Comparison of ENCODE assay signal across 8 cellular contexts in the genomic region with DNA sequence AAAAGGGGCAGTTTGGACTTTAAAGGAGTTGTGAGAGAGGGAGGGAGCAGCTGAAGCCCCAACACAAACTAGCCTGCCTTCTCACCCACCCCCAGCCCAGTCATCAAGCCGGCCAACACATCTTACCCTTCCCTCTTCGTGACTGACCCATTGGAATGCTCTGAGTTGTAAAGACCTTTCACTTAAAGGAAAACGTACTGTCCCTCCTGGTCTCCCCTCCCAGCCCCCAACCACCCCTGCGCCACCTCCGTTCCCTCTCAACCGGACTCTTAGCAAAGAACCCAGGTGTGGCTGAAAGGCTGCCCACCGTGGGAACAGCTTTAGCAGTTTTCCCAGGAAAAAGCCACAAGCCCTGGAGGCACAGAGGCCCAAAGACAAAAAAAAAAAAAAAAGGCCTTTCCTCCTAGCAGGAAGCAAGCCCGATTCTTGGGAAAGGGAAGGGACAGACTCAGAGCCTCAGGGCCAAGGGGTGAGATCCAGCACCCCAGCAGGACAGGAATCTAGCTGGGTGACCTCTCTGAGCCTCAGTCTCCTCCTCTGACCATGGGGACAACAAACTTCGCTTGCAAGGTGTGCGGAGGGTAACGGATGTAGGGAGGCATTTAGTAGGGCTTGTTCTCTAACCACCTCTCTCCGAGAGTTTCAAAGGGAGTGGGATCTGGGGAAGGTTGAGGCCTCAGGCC. TPM values are rescaled to one million over a fixed set of nuclear protein-coding genes. Genes with fewer than 3 reads are reported as not detected.
DNase-seq lines count a peak whose midpoint lies in the region; ATAC-seq, FAIRE-seq and TF ChIP-seq lines count a peak whose summit lies in the region.

No MANE protein-coding gene starts in this region.

- H3K4me1 ChIP-seq in right atrium auricular region (peaks cover 0 to 14% of the 10 kb centered on the region in 2 donors), psoas muscle (no peaks in the 10 kb centered on the region)

- H3K36me3 Mint-ChIP-seq in activated CD4-positive, alpha-beta memory T cell treated with anti-CD3 and anti-CD28 coated beads, Interleukin-2, amount 10 ng/mL, durations not matched to agents 7 days and 5 days (ENCODE audit: low read depth), result no peaks in the 10 kb centered on the region

- H3K27ac ChIP-seq in right atrium auricular region, result peak overlapping the region in 1 of 2 donors; percentile 60
- H3K27ac ChIP-seq in psoas muscle, result no peak overlapping the region

- FAIRE-seq in urothelium cell line (lab: Jason Lieb, UNC), result no peak

- DNase-seq in EH (ENCODE audit: low read depth), result peak; percentile 32
- no peak for DNase-seq in activated CD4-positive, alpha-beta memory T cell treated with anti-CD3 and anti-CD28 coated beads, Interleukin-2, amount 10 ng/mL, durations not matched to agents 7 days and 5 days
- no peak for DNase-seq in right atrium auricular region (ENCODE audit: low spot score)
- DNase-seq in psoas muscle, result no peak
- DNase-seq in stimulated activated CD4-positive, alpha-beta T cell treated with anti-CD3 and anti-CD28 coated beads, Interleukin-2, amount 100 ng/mL, for 24 hours, result no peak
- no peak for DNase-seq in urothelium cell line (ENCODE audit: low spot score)

- peak in 1 of 4 donors; percentile 11 for ATAC-seq in psoas muscle
- ATAC-seq in HG02852 (IDR thresholded peaks at IDR 0.05; ENCODE audit: unreplicated experiment), result no peak
- no peak for ATAC-seq in GM19467 (IDR thresholded peaks at IDR 0.05; ENCODE audit: unreplicated experiment)

- H3K9me3 ChIP-seq in right atrium auricular region (no peaks in the 10 kb centered on the region), psoas muscle (no peaks in the 10 kb centered on the region)

- peaks cover 5% of the 10 kb centered on the region for H3K4me1 Mint-ChIP-seq in activated CD4-positive, alpha-beta memory T cell treated with anti-CD3 and anti-CD28 coated beads, Interleukin-2, amount 10 ng/mL, durations not matched to agents 7 days and 5 days

- no peak for TF ChIP-seq CTCF in right atrium auricular region (IDR thresholded peaks at IDR 0.05)
- no peak for TF ChIP-seq CTCF in psoas muscle (IDR thresholded peaks at IDR 0.05)

- intact Hi-C loops in psoas muscle (cut with DNase I), result no loop called here

- H3K27me3 ChIP-seq in right atrium auricular region (no peaks in the 10 kb centered on the region), psoas muscle (ENCODE audit: insufficient read depth in 3 of 3, low read length in 2 of 3) (peaks cover 0 to 20% (median 0%) of the 10 kb centered on the region in 3 donors)

- WGBS in psoas muscle, 3 donors, result 78 to 82% (median 81%) methylated on average over 12 of the region's 12 CpGs

- CTCF ChIA-PET in activated CD4-positive, alpha-beta memory T cell treated with anti-CD3 and anti-CD28 coated beads, Interleukin-2, amount 10 ng/mL, durations not matched to agents 7 days and 5 days (lab: Charles Lee), result interaction anchor here (0.9 to 1.4 kb wide), 2 partner anchors 118 to 404 kb away, joined by 3 to 4 read pairs; no protein-coding TSS in a partner anchor

- peak overlapping the region; percentile 17 for H3K4me3 Mint-ChIP-seq in activated CD4-positive, alpha-beta memory T cell treated with anti-CD3 and anti-CD28 coated beads, Interleukin-2, amount 10 ng/mL, durations not matched to agents 7 days and 5 days

- H3K4me3 ChIP-seq in right atrium auricular region (peak overlapping the region; percentile 49 to 60), psoas muscle (peak overlapping the region; percentile 79)

- H3K9me3 Mint-ChIP-seq in activated CD4-positive, alpha-beta memory T cell treated with anti-CD3 and anti-CD28 coated beads, Interleukin-2, amount 10 ng/mL, durations not matched to agents 7 days and 5 days, result no peaks in the 10 kb centered on the region

- POLR2A ChIA-PET in activated CD4-positive, alpha-beta memory T cell treated with anti-CD3 and anti-CD28 coated beads, Interleukin-2, amount 10 ng/mL, durations not matched to agents 7 days and 5 days (lab: Charles Lee), result no interaction called here

- H3K27me3 Mint-ChIP-seq in activated CD4-positive, alpha-beta memory T cell treated with anti-CD3 and anti-CD28 coated beads, Interleukin-2, amount 10 ng/mL, durations not matched to agents 7 days and 5 days, result peaks cover 71% of the 10 kb centered on the region

- H3K36me3 ChIP-seq in right atrium auricular region (no peaks in the 10 kb centered on the region), psoas muscle (ENCODE audit: insufficient read depth in 1 of 2, low read depth in 1 of 2) (no peaks in the 10 kb centered on the region)

- no peak overlapping the region for H3K27ac Mint-ChIP-seq in activated CD4-positive, alpha-beta memory T cell treated with anti-CD3 and anti-CD28 coated beads, Interleukin-2, amount 10 ng/mL, durations not matched to agents 7 days and 5 days

RNA-seq across cellular contexts. Expression of gene CYP11A1, which starts 2.4 kb away (rescaled TPM):
- total RNA-seq in activated CD4-positive, alpha-beta memory T cell treated with anti-CD3 and anti-CD28 coated beads, Interleukin-2, amount 10 ng/mL, durations not matched to agents 7 days and 5 days, result not detected
- 1 to 10 TPM in 1 of 2 donors, under 1 TPM in 1; 0.71 to 1.0 TPM for total RNA-seq in right atrium auricular region
- total RNA-seq in psoas muscle, result 1 to 10 TPM in 2 of 4 donors, under 1 TPM in 2; 0.61 to 5.0 (median 2.2) TPM
- polyA plus RNA-seq in psoas muscle, result under 1 TPM; 0.14 to 0.24 (median 0.18) TPM
